ENCODE assay signal across 9 cellular contexts in the genomic region with DNA sequence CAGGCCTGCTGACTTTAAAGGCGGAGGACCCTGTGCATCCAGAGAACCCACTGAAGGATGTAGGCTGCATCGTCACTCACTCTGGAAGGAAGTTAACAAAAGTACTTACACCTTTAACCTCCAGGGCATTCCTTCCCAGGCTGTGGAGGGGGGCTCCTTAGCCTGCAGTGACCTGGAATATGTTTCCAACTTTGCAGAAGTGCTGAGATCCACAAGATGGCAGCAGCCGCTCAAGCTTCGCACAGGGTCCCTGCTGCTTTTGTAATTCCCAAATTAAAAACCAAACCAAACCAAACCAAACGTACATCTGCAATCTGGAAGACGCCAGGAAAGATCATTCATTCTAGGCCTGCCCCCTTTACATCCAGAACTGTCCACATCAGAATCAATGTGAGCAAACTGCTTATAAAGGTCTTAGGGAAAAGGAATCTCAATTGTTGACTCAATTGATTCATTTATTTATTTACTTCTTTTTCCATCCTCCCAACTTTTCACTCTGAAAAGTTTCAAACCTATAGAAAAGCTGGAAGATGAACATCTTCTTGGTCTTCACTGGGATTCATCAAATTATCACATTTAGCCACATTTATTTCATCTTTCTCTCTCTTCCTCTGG.
DNase-seq lines count a peak whose midpoint lies in the region; ATAC-seq, FAIRE-seq and TF ChIP-seq lines count a peak whose summit lies in the region.
"Had no signal": no experiment of that assay in that cellular context is flagged by ENCODE, and none has a peak within 500 bp of the region (broad histone marks: within the 10 kb centered on the region; RNA-seq: fewer than 3 reads in every experiment).

No MANE protein-coding gene starts in this region.

- H3K4me1 ChIP-seq in CD4-positive, CD25-positive, alpha-beta regulatory T cell (ENCODE audit: control insufficient read depth, insufficient read depth, low read length, poor library complexity, severe bottlenecking) = no peaks in the 10 kb centered on the region
- H3K4me1 ChIP-seq in H1 (replicated peaks in 1 of 4; ENCODE audit: control insufficient read depth in 3 of 4, insufficient read depth in 4 of 4, low read length in 3 of 4) = peaks cover 0 to 7% (median 0%) of the 10 kb centered on the region in 4 experiments; a peak in 1 of 7 replicates
- peaks cover 7% of the 10 kb centered on the region for H3K4me1 ChIP-seq in mucosa of descending colon (ENCODE audit: low read depth)

- TF ChIP-seq CTCF in H1 (IDR thresholded peaks at IDR 0.05; ENCODE audit: control extremely low read depth in 1 of 3, insufficient read depth in 1 of 3, low read depth in 1 of 3, low read length in 3 of 3) (peak; percentile 84 to 93 (median 91)), mucosa of descending colon (IDR thresholded peaks at IDR 0.05) (no peak)

- no peaks in the 10 kb centered on the region for H3K36me3 Mint-ChIP-seq in CD4-positive, CD25-positive, alpha-beta regulatory T cell
- H3K36me3 Mint-ChIP-seq: T-cell had no signal

- peak overlapping the region in 2 of 3 donors; percentile 0 to 4 for H3K27ac Mint-ChIP-seq in CD4-positive, CD25-positive, alpha-beta regulatory T cell
- H3K27ac Mint-ChIP-seq: T-cell had no signal

- FAIRE-seq in GM12892 (lab: Jason Lieb, UNC) = no peak
- peak; percentile 97 for FAIRE-seq in H1 (lab: Jason Lieb, UNC)

- H4K20me1 ChIP-seq in H1 (replicated peaks in 1 of 2; ENCODE audit: control insufficient read depth in 1 of 2, insufficient read depth in 2 of 2, low read length in 2 of 2) = no peaks in the 10 kb centered on the region

- H3K18ac ChIP-seq in H1 (ENCODE audit: extremely low read depth, low read length) = no peak overlapping the region

- peak in 1 of 3 donors; percentile 17 for DNase-seq in CD4-positive, CD25-positive, alpha-beta regulatory T cell
- DNase-seq in GM12892 (ENCODE audit: insufficient read length) = peak; percentile 24
- DNase-seq in NCI-H774 (lab: John Stamatoyannopoulos, UW) = peak; percentile 4
- peak; percentile 66 to 79 for DNase-seq in H1 (ENCODE audit: low read depth in 1 of 2, low spot score in 2 of 2)
- peak in 2 of 3 donors; percentile 30 to 39 for DNase-seq in mucosa of descending colon
- DNase-seq in activated effector memory CD4-positive, alpha-beta T cell treated with anti-CD3 and anti-CD28 coated beads, Interleukin-2, amount 50 U/mL, for 16 hours = no peak

- H2AFZ ChIP-seq in H1 (ENCODE audit: low read length) = peak overlapping the region; percentile 76; the same call in 1 of the 2 replicates

- no peak overlapping the region for H2BK15ac ChIP-seq in H1 (ENCODE audit: low read length)

- no peaks in the 10 kb centered on the region for H3K9me3 ChIP-seq in CD4-positive, CD25-positive, alpha-beta regulatory T cell (ENCODE audit: control insufficient read depth in 2 of 2, low read length in 2 of 2)
- no peaks in the 10 kb centered on the region for H3K9me3 ChIP-seq in H1 (ENCODE audit: insufficient read depth in 2 of 2, low read depth in 1 of 2, low read length in 1 of 2)
- no peaks in the 10 kb centered on the region for H3K9me3 ChIP-seq in mucosa of descending colon

- peaks cover 29% of the 10 kb centered on the region for H3K27me3 Mint-ChIP-seq in CD4-positive, CD25-positive, alpha-beta regulatory T cell

- H2BK120ac ChIP-seq in H1 (replicated peaks; ENCODE audit: low read depth, low read length) = no peak overlapping the region

- H2BK20ac ChIP-seq in H1 (ENCODE audit: low read length) = no peak overlapping the region

- TF ChIP-seq POLR2A in GM12892 (IDR thresholded peaks at IDR 0.05; ENCODE audit: low read depth, low read length) = no peak
- TF ChIP-seq POLR2A in H1 (IDR thresholded peaks at IDR 0.05; ENCODE audit: control extremely low read depth in 1 of 2, low read depth in 2 of 2, low read length in 2 of 2) = no peak

- H3K36me3 ChIP-seq in CD4-positive, CD25-positive, alpha-beta regulatory T cell (ENCODE audit: control insufficient read depth, insufficient read depth, low read length) = no peaks in the 10 kb centered on the region
- H3K36me3 ChIP-seq in H1 (ENCODE audit: control insufficient read depth in 2 of 4, insufficient read depth in 4 of 4, low read length in 3 of 4) (no peaks in the 10 kb centered on the region), mucosa of descending colon (ENCODE audit: low read depth) (no peaks in the 10 kb centered on the region)

- intact Hi-C loops in mucosa of descending colon (cut with DNase I, micrococcal nuclease) = no loop called here

- H3K9me3 Mint-ChIP-seq in CD4-positive, CD25-positive, alpha-beta regulatory T cell = peaks cover 0 to 2% (median 0%) of the 10 kb centered on the region in 7 donors
- H3K9me3 Mint-ChIP-seq: T-cell had no signal

- no peak overlapping the region for H3K56ac ChIP-seq in H1 (replicated peaks; ENCODE audit: insufficient read length, low read depth, low read length)

- no peak overlapping the region for H3K4me2 ChIP-seq in H1 (ENCODE audit: insufficient read depth in 1 of 2, low read depth in 2 of 2, low read length in 2 of 2)

- H3K9ac ChIP-seq in H1 (replicated peaks in 1 of 4; ENCODE audit: extremely low read depth in 1 of 4, low read depth in 3 of 4, low read length in 3 of 4) = no peak overlapping the region

- CTCF ChIA-PET in H1 (lab: Charles Lee; ENCODE audit: partially characterized antibody) = interaction anchor here (0.6 to 4.3 kb wide), 29 partner anchors 8 to 723 kb away, joined by 3 to 16 read pairs (median 4); no protein-coding TSS in a partner anchor

- no peak for TF ChIP-seq EP300 in H1 (IDR thresholded peaks at IDR 0.05; ENCODE audit: borderline replicate concordance in 1 of 2, low read depth in 2 of 2, low read length in 2 of 2)

- no peak overlapping the region for H3K27ac ChIP-seq in CD4-positive, CD25-positive, alpha-beta regulatory T cell (ENCODE audit: insufficient read depth, low read length, poor library complexity, severe bottlenecking)
- no peak overlapping the region for H3K27ac ChIP-seq in H1 (ENCODE audit: low read depth, low read length)

- H3K14ac ChIP-seq in H1 (ENCODE audit: insufficient read length) = no peak overlapping the region

- H4K91ac ChIP-seq in H1 (replicated peaks; ENCODE audit: insufficient read length, low read length) = no peak overlapping the region

- peaks cover 0 to 6% (median 3%) of the 10 kb centered on the region in 4 donors for H3K4me1 Mint-ChIP-seq in CD4-positive, CD25-positive, alpha-beta regulatory T cell

- H2AK5ac ChIP-seq in H1 (ENCODE audit: low read depth, low read length) = no peak overlapping the region

- H3K23ac ChIP-seq in H1 (ENCODE audit: insufficient read length) = no peak overlapping the region

- H2BK12ac ChIP-seq in H1 (ENCODE audit: low read depth, low read length) = no peak overlapping the region

- H2BK5ac ChIP-seq in H1 (ENCODE audit: low read depth, low read length) = no peak overlapping the region

- H3K4me3 Mint-ChIP-seq in CD4-positive, CD25-positive, alpha-beta regulatory T cell = no peak overlapping the region
- H3K4me3 Mint-ChIP-seq: T-cell had no signal

- no peaks in the 10 kb centered on the region for H3K79me2 ChIP-seq in H1 (ENCODE audit: control insufficient read depth in 1 of 2, insufficient read depth in 2 of 2, low read length in 2 of 2)

- no peak overlapping the region for H3K4me3 ChIP-seq in CD4-positive, CD25-positive, alpha-beta regulatory T cell (ENCODE audit: low read depth, low read length)
- H3K4me3 ChIP-seq in H1 (ENCODE audit: extremely low read depth in 1 of 4, insufficient read depth in 2 of 4, low read depth in 3 of 4, low read length in 4 of 4) (no peak overlapping the region), mucosa of descending colon (no peak overlapping the region)

- TF ChIP-seq RAD21 in H1 (IDR thresholded peaks at IDR 0.05 in 1 of 2, conservative IDR thresholded peaks at IDR 0.05 in 1 of 2; ENCODE audit: low read depth in 2 of 2, low read length in 2 of 2) = peak; percentile 98 to 100

- no peak for ATAC-seq in CD4-positive, CD25-positive, alpha-beta regulatory T cell (ENCODE audit: low read depth in 2 of 2)
- ATAC-seq in mucosa of descending colon = peak; percentile 33
- ATAC-seq in HG03521 (IDR thresholded peaks at IDR 0.05; ENCODE audit: unreplicated experiment) = no peak
- ATAC-seq in HG03097 (IDR thresholded peaks at IDR 0.05; ENCODE audit: low FRiP score, unreplicated experiment) = no peak
- ATAC-seq: T-cell had no signal

- no peak overlapping the region for H4K8ac ChIP-seq in H1 (ENCODE audit: extremely low read depth, insufficient read depth, low read length)

- H3K27me3 ChIP-seq in CD4-positive, CD25-positive, alpha-beta regulatory T cell (ENCODE audit: control insufficient read depth, insufficient read depth, low read length) = peaks cover 5% of the 10 kb centered on the region
- H3K27me3 ChIP-seq in H1 (replicated peaks in 1 of 4; ENCODE audit: control insufficient read depth in 3 of 4, extremely low read depth in 1 of 4, insufficient read depth in 3 of 4, low read length in 3 of 4) = no peaks in the 10 kb centered on the region

- POLR2A ChIA-PET in H1 (lab: Charles Lee; ENCODE audit: partially characterized antibody) = no interaction called here

- no peak overlapping the region for H4K5ac ChIP-seq in H1 (ENCODE audit: insufficient read length, low read depth, low read length)

- no peaks in the 10 kb centered on the region for H3K23me2 ChIP-seq in H1 (ENCODE audit: low read depth, low read length)

- H3K79me1 ChIP-seq in H1 (ENCODE audit: low read depth, low read length) = no peaks in the 10 kb centered on the region

- WGBS in H1 (ENCODE audit: extremely low coverage in 1 of 2, insufficient coverage in 1 of 2, insufficient read length in 1 of 2, insufficient replicate concordance in 2 of 2, low coverage in 1 of 2, low lambda C conversion rate in 2 of 2, missing lambda C conversion rate in 1 of 2), 2 experiments = 21% methylated on average over 6 of the region's 6 CpGs; no CpG with 5 or more reads in 1 of the 2 experiments

- H3K4ac ChIP-seq in H1 (replicated peaks; ENCODE audit: insufficient read length, low read depth, low read length) = no peak overlapping the region

TF ChIP-seq in H1, 55 proteins besides CTCF, POLR2A, EP300 and RAD21:
- TF ChIP-seq, protein P1, sequence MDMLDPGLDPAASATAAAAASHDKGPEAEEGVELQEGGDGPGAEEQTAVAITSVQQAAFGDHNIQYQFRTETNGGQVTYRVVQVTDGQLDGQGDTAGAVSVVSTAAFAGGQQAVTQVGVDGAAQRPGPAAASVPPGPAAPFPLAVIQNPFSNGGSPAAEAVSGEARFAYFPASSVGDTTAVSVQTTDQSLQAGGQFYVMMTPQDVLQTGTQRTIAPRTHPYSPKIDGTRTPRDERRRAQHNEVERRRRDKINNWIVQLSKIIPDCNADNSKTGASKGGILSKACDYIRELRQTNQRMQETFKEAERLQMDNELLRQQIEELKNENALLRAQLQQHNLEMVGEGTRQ (IDR thresholded peaks at IDR 0.05; ENCODE audit: low read length) = no peak
- TF ChIP-seq SRF (IDR thresholded peaks at IDR 0.05; ENCODE audit: low read depth, low read length) (no peak), SP2 (IDR thresholded peaks at IDR 0.05; ENCODE audit: low read length) (no peak), TEAD4 (IDR thresholded peaks at IDR 0.05; ENCODE audit: low read depth, low read length) (peak; percentile 53)
TF ChIP-seq in H1: peak in this region for 1.
